ENCODE assay signal across 12 cellular contexts in the genomic region with DNA sequence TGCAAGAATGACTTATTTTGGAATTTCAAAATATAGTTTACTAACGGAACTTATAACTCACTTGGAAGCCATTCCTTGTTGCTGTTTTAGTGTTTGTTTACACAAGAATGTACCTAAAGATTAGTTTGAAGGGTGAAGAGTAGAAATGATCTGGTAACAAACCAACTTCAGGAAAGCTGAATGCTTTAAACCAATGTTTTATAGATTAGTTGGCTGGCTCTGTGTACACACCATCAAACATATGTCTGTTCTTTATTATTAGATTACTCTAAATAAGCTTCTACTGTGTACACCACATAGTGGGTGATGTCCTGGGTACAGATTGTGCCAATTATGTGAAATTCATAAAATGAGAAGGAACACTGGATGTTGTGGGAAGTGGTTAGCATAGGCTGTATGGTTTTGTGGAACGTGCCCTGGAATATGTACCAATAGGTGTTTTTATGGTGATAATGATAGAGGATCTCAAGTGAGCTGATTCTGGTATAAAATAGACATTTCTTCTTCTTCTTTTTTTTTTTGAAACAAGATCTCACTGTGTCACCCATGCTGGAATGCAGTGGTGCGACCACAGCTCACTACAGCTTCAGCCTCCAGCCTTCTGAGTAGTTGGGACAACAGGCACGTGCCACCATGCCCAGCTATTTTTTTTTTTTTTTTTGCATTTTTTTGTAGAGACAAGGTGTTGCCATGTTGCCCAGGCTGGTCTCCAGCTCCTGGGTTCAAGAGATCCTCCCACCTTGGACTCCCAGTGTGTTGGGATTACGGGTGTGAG.
DNase-seq lines count a peak whose midpoint lies in the region; ATAC-seq and TF ChIP-seq lines count a peak whose summit lies in the region.
"Had no signal": no experiment of that assay in that cellular context is flagged by ENCODE, and none has a peak within 500 bp of the region (broad histone marks: within the 10 kb centered on the region; RNA-seq: fewer than 3 reads in every experiment).

No MANE protein-coding gene starts in this region.

- H3K27me3 Mint-ChIP-seq in activated T-helper 1 cell treated with anti-CD3 and anti-CD28 coated beads, Interleukin-12 subunit alpha, Interleukin-12 subunit beta, Interleukin-2, Interleukin-4 antibody, amounts not matched to agents 30 ng/mL and 10 ng/mL and 1 ng/mL, durations not matched to agents 14 hours and 24 hours and 36 hours (ENCODE audit: insufficient read depth), result no peaks in the 10 kb centered on the region

- H3K4me1 Mint-ChIP-seq in activated T-helper 1 cell treated with anti-CD3 and anti-CD28 coated beads, Interleukin-12 subunit alpha, Interleukin-12 subunit beta, Interleukin-2, Interleukin-4 antibody, amounts not matched to agents 30 ng/mL and 10 ng/mL and 1 ng/mL, durations not matched to agents 14 hours and 24 hours and 36 hours (ENCODE audit: low read depth), result peaks cover 43% of the 10 kb centered on the region

- intact Hi-C loops in activated T-helper 1 cell treated with anti-CD3 and anti-CD28 coated beads, Interleukin-12 subunit alpha, Interleukin-12 subunit beta, Interleukin-2, Interleukin-4 antibody, amounts not matched to agents 30 ng/mL and 10 ng/mL and 1 ng/mL, durations not matched to agents 14 hours and 24 hours and 36 hours (cut with micrococcal nuclease), result no loop called here

- peak overlapping the region; percentile 30 for H3K27ac Mint-ChIP-seq in activated T-helper 1 cell treated with anti-CD3 and anti-CD28 coated beads, Interleukin-12 subunit alpha, Interleukin-12 subunit beta, Interleukin-2, Interleukin-4 antibody, amounts not matched to agents 30 ng/mL and 10 ng/mL and 1 ng/mL, durations not matched to agents 14 hours and 24 hours and 36 hours

- no peak for ATAC-seq in SK-N-SH treated with all-trans-retinoic acid at 6 μM for 48 hours

- no peak for TF ChIP-seq EP300 in Ishikawa (IDR thresholded peaks at IDR 0.05; ENCODE audit: borderline replicate concordance)

- peak; percentile 17 for DNase-seq in EH (ENCODE audit: low read depth)
- no peak for DNase-seq in activated T-helper 1 cell treated with anti-CD3 and anti-CD28 coated beads, Interleukin-12 subunit alpha, Interleukin-12 subunit beta, Interleukin-2, Interleukin-4 antibody, amounts not matched to agents 30 ng/mL and 10 ng/mL and 1 ng/mL, durations not matched to agents 14 hours and 24 hours and 36 hours (ENCODE audit: low spot score)
- DNase-seq in iris pigment epithelial cell (ENCODE audit: low read depth), result peak; percentile 19
- DNase-seq in hypothalamus (lab: John Stamatoyannopoulos, UW), result no peak
- no peak for DNase-seq in CD1c-positive myeloid dendritic cell (ENCODE audit: extremely low spot score)
- no peak for DNase-seq in stimulated activated CD4-positive, alpha-beta T cell treated with anti-CD3 and anti-CD28 coated beads, Interleukin-4, amount 100 ng/mL, for 1 hour
- DNase-seq: HCEC 1CT, NCI-H1092, NCI-H774, RPMI8226 had no signal

- no peak for TF ChIP-seq RAD21 in Ishikawa (IDR thresholded peaks at IDR 0.05; ENCODE audit: low read depth)

- peaks cover 3% of the 10 kb centered on the region for H3K9me3 Mint-ChIP-seq in activated T-helper 1 cell treated with anti-CD3 and anti-CD28 coated beads, Interleukin-12 subunit alpha, Interleukin-12 subunit beta, Interleukin-2, Interleukin-4 antibody, amounts not matched to agents 30 ng/mL and 10 ng/mL and 1 ng/mL, durations not matched to agents 14 hours and 24 hours and 36 hours

- H3K4me3 Mint-ChIP-seq in activated T-helper 1 cell treated with anti-CD3 and anti-CD28 coated beads, Interleukin-12 subunit alpha, Interleukin-12 subunit beta, Interleukin-2, Interleukin-4 antibody, amounts not matched to agents 30 ng/mL and 10 ng/mL and 1 ng/mL, durations not matched to agents 14 hours and 24 hours and 36 hours, result no peak overlapping the region

- H3K36me3 Mint-ChIP-seq in activated T-helper 1 cell treated with anti-CD3 and anti-CD28 coated beads, Interleukin-12 subunit alpha, Interleukin-12 subunit beta, Interleukin-2, Interleukin-4 antibody, amounts not matched to agents 30 ng/mL and 10 ng/mL and 1 ng/mL, durations not matched to agents 14 hours and 24 hours and 36 hours (ENCODE audit: low read depth), result peaks cover 41% of the 10 kb centered on the region

TF ChIP-seq in Ishikawa, 13 proteins besides CTCF, POLR2A, EP300 and RAD21 (continues in another document):
- TF ChIP-seq, protein P1, sequence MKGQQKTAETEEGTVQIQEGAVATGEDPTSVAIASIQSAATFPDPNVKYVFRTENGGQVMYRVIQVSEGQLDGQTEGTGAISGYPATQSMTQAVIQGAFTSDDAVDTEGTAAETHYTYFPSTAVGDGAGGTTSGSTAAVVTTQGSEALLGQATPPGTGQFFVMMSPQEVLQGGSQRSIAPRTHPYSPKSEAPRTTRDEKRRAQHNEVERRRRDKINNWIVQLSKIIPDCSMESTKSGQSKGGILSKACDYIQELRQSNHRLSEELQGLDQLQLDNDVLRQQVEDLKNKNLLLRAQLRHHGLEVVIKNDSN (IDR thresholded peaks at IDR 0.05), result 0 out of 2 replicates have a peak, but pooled peaks have one; percentile 10
- TF ChIP-seq NFIC (IDR thresholded peaks at IDR 0.05) (no peak), TCF12 (IDR thresholded peaks at IDR 0.05; ENCODE audit: low read depth) (no peak), YY1 (IDR thresholded peaks at IDR 0.05; ENCODE audit: low read depth) (no peak), TEAD4 (IDR thresholded peaks at IDR 0.05) (peak; percentile 64), TAF1 (IDR thresholded peaks at IDR 0.05; ENCODE audit: low read depth) (no peak), CEBPB (IDR thresholded peaks at IDR 0.05) (no peak), FOXM1 (IDR thresholded peaks at IDR 0.05; ENCODE audit: borderline replicate concordance, low read depth) (no peak), EGR1 (IDR thresholded peaks at IDR 0.05) (no peak), CREB1 (IDR thresholded peaks at IDR 0.05; ENCODE audit: low read depth) (no peak), ZBTB7A (IDR thresholded peaks at IDR 0.05; ENCODE audit: low read depth) (no peak)
- TF ChIP-seq, protein P2, sequence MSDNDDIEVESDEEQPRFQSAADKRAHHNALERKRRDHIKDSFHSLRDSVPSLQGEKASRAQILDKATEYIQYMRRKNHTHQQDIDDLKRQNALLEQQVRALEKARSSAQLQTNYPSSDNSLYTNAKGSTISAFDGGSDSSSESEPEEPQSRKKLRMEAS (IDR thresholded peaks at IDR 0.05), result no peak

TF ChIP-seq in SK-N-SH treated with all-trans-retinoic acid at 6 μM for 48 hours, 23 proteins besides CTCF, POLR2A, EP300 and RAD21 (continues in another document):
- TF ChIP-seq ZNF70 (CRISPR knock-in tag; IDR thresholded peaks at IDR 0.05) (no peak), ZNF565 (CRISPR knock-in tag; conservative IDR thresholded peaks at IDR 0.05; ENCODE audit: low read depth) (no peak), ZNF8 (CRISPR knock-in tag; IDR thresholded peaks at IDR 0.05) (no peak), ZFP3 (CRISPR knock-in tag; IDR thresholded peaks at IDR 0.05) (no peak), ISL1 (CRISPR knock-in tag; IDR thresholded peaks at IDR 0.05) (no peak), GLIS3 (CRISPR knock-in tag; IDR thresholded peaks at IDR 0.05) (no peak), OSR1 (CRISPR knock-in tag; IDR thresholded peaks at IDR 0.05) (no peak)
- TF ChIP-seq, protein P3, sequence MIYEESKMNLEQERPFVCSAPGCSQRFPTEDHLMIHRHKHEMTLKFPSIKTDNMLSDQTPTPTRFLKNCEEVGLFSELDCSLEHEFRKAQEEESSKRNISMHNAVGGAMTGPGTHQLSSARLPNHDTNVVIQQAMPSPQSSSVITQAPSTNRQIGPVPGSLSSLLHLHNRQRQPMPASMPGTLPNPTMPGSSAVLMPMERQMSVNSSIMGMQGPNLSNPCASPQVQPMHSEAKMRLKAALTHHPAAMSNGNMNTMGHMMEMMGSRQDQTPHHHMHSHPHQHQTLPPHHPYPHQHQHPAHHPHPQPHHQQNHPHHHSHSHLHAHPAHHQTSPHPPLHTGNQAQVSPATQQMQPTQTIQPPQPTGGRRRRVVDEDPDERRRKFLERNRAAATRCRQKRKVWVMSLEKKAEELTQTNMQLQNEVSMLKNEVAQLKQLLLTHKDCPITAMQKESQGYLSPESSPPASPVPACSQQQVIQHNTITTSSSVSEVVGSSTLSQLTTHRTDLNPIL (CRISPR knock-in tag; IDR thresholded peaks at IDR 0.05; ENCODE audit: low read depth), result no peak
- TF ChIP-seq, protein P4, sequence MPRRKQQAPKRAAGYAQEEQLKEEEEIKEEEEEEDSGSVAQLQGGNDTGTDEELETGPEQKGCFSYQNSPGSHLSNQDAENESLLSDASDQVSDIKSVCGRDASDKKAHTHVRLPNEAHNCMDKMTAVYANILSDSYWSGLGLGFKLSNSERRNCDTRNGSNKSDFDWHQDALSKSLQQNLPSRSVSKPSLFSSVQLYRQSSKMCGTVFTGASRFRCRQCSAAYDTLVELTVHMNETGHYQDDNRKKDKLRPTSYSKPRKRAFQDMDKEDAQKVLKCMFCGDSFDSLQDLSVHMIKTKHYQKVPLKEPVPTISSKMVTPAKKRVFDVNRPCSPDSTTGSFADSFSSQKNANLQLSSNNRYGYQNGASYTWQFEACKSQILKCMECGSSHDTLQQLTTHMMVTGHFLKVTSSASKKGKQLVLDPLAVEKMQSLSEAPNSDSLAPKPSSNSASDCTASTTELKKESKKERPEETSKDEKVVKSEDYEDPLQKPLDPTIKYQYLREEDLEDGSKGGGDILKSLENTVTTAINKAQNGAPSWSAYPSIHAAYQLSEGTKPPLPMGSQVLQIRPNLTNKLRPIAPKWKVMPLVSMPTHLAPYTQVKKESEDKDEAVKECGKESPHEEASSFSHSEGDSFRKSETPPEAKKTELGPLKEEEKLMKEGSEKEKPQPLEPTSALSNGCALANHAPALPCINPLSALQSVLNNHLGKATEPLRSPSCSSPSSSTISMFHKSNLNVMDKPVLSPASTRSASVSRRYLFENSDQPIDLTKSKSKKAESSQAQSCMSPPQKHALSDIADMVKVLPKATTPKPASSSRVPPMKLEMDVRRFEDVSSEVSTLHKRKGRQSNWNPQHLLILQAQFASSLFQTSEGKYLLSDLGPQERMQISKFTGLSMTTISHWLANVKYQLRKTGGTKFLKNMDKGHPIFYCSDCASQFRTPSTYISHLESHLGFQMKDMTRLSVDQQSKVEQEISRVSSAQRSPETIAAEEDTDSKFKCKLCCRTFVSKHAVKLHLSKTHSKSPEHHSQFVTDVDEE (CRISPR knock-in tag; IDR thresholded peaks at IDR 0.05), result no peak
- TF ChIP-seq, protein P5, sequence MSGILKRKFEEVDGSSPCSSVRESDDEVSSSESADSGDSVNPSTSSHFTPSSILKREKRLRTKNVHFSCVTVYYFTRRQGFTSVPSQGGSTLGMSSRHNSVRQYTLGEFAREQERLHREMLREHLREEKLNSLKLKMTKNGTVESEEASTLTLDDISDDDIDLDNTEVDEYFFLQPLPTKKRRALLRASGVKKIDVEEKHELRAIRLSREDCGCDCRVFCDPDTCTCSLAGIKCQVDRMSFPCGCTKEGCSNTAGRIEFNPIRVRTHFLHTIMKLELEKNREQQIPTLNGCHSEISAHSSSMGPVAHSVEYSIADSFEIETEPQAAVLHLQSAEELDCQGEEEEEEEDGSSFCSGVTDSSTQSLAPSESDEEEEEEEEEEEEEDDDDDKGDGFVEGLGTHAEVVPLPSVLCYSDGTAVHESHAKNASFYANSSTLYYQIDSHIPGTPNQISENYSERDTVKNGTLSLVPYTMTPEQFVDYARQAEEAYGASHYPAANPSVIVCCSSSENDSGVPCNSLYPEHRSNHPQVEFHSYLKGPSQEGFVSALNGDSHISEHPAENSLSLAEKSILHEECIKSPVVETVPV (CRISPR knock-in tag; IDR thresholded peaks at IDR 0.05), result no peak

Comparison
In these comparisons a context has a peak if more than half of its experiments do, and no peak if none do; other contexts are left out.
1. DNase-seq: peak in EH (single experiment) and iris pigment epithelial cell (single experiment); none in activated T-helper 1 cell treated with anti-CD3 and anti-CD28 coated beads, Interleukin-12 subunit alpha, Interleukin-12 subunit beta, Interleukin-2, Interleukin-4 antibody, amounts not matched to agents 30 ng/mL and 10 ng/mL and 1 ng/mL, durations not matched to agents 14 hours and 24 hours and 36 hours (single experiment), hypothalamus (0 of 51), CD1c-positive myeloid dendritic cell (single experiment) and stimulated activated CD4-positive, alpha-beta T cell treated with anti-CD3 and anti-CD28 coated beads, Interleukin-4, amount 100 ng/mL, for 1 hour (single experiment).